In the genomic region with DNA sequence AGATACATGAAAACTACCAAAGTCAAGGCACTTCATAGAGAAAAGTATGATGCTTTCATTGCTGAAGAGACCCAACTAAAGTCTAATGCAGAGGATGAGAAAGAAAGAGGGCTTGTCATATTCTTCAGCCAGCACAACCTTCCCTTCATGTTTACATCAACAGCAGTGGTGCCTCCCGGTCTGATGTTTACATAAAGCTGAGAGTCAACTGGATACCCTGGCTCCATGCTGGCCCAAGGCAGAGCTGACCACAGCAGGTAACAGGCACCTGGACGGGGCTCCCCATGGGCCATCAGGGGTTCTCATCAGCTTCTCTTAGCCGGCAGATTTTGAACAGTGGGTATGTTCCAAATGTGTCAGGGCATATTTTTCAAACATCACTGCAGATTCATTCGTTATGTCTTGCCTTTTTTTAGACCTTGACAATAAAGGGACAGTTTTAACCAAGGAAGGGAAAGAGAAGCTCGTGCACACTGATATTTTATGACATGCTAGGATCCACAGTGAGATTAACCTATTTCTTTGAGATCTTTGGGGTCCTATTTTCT, we compare ENCODE assay signal across 21 cellular contexts.
DNase-seq lines count a peak whose midpoint lies in the region; ATAC-seq and TF ChIP-seq lines count a peak whose summit lies in the region.
"Had no signal": no experiment of that assay in that cellular context is flagged by ENCODE, and none has a peak within 500 bp of the region (broad histone marks: within the 10 kb centered on the region; RNA-seq: fewer than 3 reads in every experiment).

No MANE protein-coding gene starts in this region.

- ATAC-seq in GM23338: no peak; the same call in 2 of the 3 replicates
- no peak for ATAC-seq in WTC11
- ATAC-seq: Panc1 had no signal

- no peak overlapping the region for H3K27ac Mint-ChIP-seq in GM23338
- H3K27ac Mint-ChIP-seq in WTC11: no peak overlapping the region

- H3K9me3 Mint-ChIP-seq in GM23338: peaks cover 6% of the 10 kb centered on the region
- peaks cover 12% of the 10 kb centered on the region for H3K9me3 Mint-ChIP-seq in WTC11

- H3K4me1 Mint-ChIP-seq in GM23338 (peaks cover 20% of the 10 kb centered on the region), WTC11 (peaks cover 26% of the 10 kb centered on the region)

- TF ChIP-seq CTCF in GM23338 (conservative IDR thresholded peaks at IDR 0.05; ENCODE audit: low read depth in 2 of 2) (no peak), WTC11 (IDR thresholded peaks at IDR 0.05) (no peak)

- CTCF ChIA-PET in WTC11 (lab: Charles Lee): interaction anchor here (1.0 kb wide), 1 partner anchor 83 kb away, joined by 3 read pairs; no protein-coding TSS in a partner anchor

- H3K4me3 ChIP-seq in GM23338: no peak overlapping the region

- no peak overlapping the region for H3K27ac ChIP-seq in GM23338 (ENCODE audit: low read depth)

- H4K20me1 ChIP-seq in GM23338 (replicated peaks; ENCODE audit: insufficient read depth): no peaks in the 10 kb centered on the region

- H3K79me2 ChIP-seq in GM23338 (replicated peaks; ENCODE audit: insufficient read depth): no peaks in the 10 kb centered on the region

- POLR2A ChIA-PET in WTC11 (lab: Charles Lee): no interaction called here

- H3K27me3 Mint-ChIP-seq in GM23338 (ENCODE audit: insufficient read depth, low read depth, poor library complexity) (no peaks in the 10 kb centered on the region), WTC11 (ENCODE audit: low read depth) (no peaks in the 10 kb centered on the region; the same call in 1 of the 2 replicates)

- H3K36me3 Mint-ChIP-seq in GM23338 (ENCODE audit: low read depth) (peaks cover 4% of the 10 kb centered on the region; the same call in 2 of the 3 replicates), WTC11 (peaks cover 6% of the 10 kb centered on the region)

- H3K4me3 Mint-ChIP-seq in GM23338 (no peak overlapping the region), WTC11 (no peak overlapping the region)

- H3K4me1 ChIP-seq in GM23338 (ENCODE audit: insufficient read depth): peaks cover 6% of the 10 kb centered on the region; the same call in 1 of the 2 replicates
- H3K4me1 ChIP-seq: BE2C, Caco-2 had no signal

- H3K9me2 ChIP-seq in GM23338 (ENCODE audit: insufficient read depth): no peaks in the 10 kb centered on the region; the same call in 1 of the 2 replicates
- H3K9me2 ChIP-seq: SK-N-SH had no signal

- H3F3A ChIP-seq in GM23338 (replicated peaks; ENCODE audit: low read depth): no peaks in the 10 kb centered on the region

- H3K4me2 ChIP-seq in GM23338: no peak overlapping the region; the same call in 1 of the 2 replicates
- H3K4me2 ChIP-seq: SK-N-SH had no signal

- no peaks in the 10 kb centered on the region for H3K36me3 ChIP-seq in GM23338 (ENCODE audit: insufficient read depth)
- H3K36me3 ChIP-seq: BE2C had no signal

- H3K27me3 ChIP-seq in GM23338 (ENCODE audit: insufficient read depth): no peaks in the 10 kb centered on the region
- H3K27me3 ChIP-seq: BE2C had no signal

- peak; percentile 67 for DNase-seq in DMS53 (lab: John Stamatoyannopoulos, UW)
- DNase-seq in GM23338 (ENCODE audit: low spot score): no peak
- no peak for DNase-seq in WTC11 (ENCODE audit: low spot score)
- peak; percentile 22 for DNase-seq in left kidney (ENCODE audit: low read depth, low spot score)
- no peak for DNase-seq in NCI-H2081 (lab: John Stamatoyannopoulos, UW)
- DNase-seq in COLO829 (ENCODE audit: low spot score): no peak
- DNase-seq in stimulated activated CD4-positive, alpha-beta T cell treated with anti-CD3 and anti-CD28 coated beads, Interleukin-1b, Interleukin-23, amount 100 ng/mL, for 48 hours: no peak
- DNase-seq: BE2C; Caco-2; DMS 273 treated with DMSO at 0.1 percent for 48 hours; GDM1; Kasumi-1; NCI-H1436; NCI-H2029 treated with DMSO at 0.1 percent for 48 hours; NCI-H2171 treated with DMSO at 0.1 percent for 48 hours; NCI-H446; NCI-H774; NK-92 treated with Interleukin-12 subunit alpha and Interleukin-12 subunit beta, amount 100 ng/mL, for 24 hours; SIG-M5; SK-N-SH had no signal

- 0 out of 2 replicates have a peak overlapping the region, but pooled peaks have one; percentile 33 for H2AFZ ChIP-seq in GM23338

TF ChIP-seq in GM23338, 12 proteins besides CTCF, POLR2A, EP300 and RAD21 (continues in another document):
- TF ChIP-seq STAT1 (IDR thresholded peaks at IDR 0.05; ENCODE audit: unreplicated experiment) (no peak), ZNF331 (CRISPR knock-in tag; IDR thresholded peaks at IDR 0.05; ENCODE audit: low read depth) (no peak)
- TF ChIP-seq, protein P1, sequence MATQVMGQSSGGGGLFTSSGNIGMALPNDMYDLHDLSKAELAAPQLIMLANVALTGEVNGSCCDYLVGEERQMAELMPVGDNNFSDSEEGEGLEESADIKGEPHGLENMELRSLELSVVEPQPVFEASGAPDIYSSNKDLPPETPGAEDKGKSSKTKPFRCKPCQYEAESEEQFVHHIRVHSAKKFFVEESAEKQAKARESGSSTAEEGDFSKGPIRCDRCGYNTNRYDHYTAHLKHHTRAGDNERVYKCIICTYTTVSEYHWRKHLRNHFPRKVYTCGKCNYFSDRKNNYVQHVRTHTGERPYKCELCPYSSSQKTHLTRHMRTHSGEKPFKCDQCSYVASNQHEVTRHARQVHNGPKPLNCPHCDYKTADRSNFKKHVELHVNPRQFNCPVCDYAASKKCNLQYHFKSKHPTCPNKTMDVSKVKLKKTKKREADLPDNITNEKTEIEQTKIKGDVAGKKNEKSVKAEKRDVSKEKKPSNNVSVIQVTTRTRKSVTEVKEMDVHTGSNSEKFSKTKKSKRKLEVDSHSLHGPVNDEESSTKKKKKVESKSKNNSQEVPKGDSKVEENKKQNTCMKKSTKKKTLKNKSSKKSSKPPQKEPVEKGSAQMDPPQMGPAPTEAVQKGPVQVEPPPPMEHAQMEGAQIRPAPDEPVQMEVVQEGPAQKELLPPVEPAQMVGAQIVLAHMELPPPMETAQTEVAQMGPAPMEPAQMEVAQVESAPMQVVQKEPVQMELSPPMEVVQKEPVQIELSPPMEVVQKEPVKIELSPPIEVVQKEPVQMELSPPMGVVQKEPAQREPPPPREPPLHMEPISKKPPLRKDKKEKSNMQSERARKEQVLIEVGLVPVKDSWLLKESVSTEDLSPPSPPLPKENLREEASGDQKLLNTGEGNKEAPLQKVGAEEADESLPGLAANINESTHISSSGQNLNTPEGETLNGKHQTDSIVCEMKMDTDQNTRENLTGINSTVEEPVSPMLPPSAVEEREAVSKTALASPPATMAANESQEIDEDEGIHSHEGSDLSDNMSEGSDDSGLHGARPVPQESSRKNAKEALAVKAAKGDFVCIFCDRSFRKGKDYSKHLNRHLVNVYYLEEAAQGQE (IDR thresholded peaks at IDR 0.05; ENCODE audit: unreplicated experiment): no peak

TF ChIP-seq in WTC11, 78 proteins besides CTCF, POLR2A, EP300 and RAD21:
- TF ChIP-seq GRHL2 (CRISPR knock-in tag; IDR thresholded peaks at IDR 0.05; ENCODE audit: insufficient replicate concordance, severe bottlenecking): no peak
- TF ChIP-seq FOXK1 (CRISPR knock-in tag; IDR thresholded peaks at IDR 0.05): peak; percentile 43; the same call in 1 of the 2 replicates
- TF ChIP-seq ZNF423 (CRISPR knock-in tag; IDR thresholded peaks at IDR 0.05): peak; percentile 86

Comparison
In these comparisons a context has a peak if more than half of its experiments do, and no peak if none do; other contexts are left out.
1. DNase-seq: peak in DMS53 (single experiment) and left kidney (single experiment); none in GM23338 (single experiment), WTC11 (single experiment), NCI-H2081 (0 of 2), COLO829 (single experiment) and stimulated activated CD4-positive, alpha-beta T cell treated with anti-CD3 and anti-CD28 coated beads, Interleukin-1b, Interleukin-23, amount 100 ng/mL, for 48 hours (single experiment).